In genomic region chr7:2507917-2508306, GRCh38 we compare ENCODE assay signal across 16 cellular contexts. TPM values are rescaled to one million over a fixed set of nuclear protein-coding genes. Genes with fewer than 3 reads are reported as not detected.
DNase-seq lines count a peak whose midpoint lies in the region; ATAC-seq, FAIRE-seq and TF ChIP-seq lines count a peak whose summit lies in the region.
"Had no signal": no experiment of that assay in that cellular context is flagged by ENCODE, and none has a peak within 500 bp of the region (broad histone marks: within the 10 kb centered on the region; RNA-seq: fewer than 3 reads in every experiment).

No MANE protein-coding gene starts in this region.

- WGBS in A549 (ENCODE audit: missing lambda C conversion rate): 90% methylated on average over 6 of the region's 6 CpGs

- H3K4me1 ChIP-seq in A549 (peaks cover 17% of the 10 kb centered on the region), DND-41 (ENCODE audit: insufficient read depth, low read length) (peaks cover 33% of the 10 kb centered on the region)

- no peaks in the 10 kb centered on the region for H3K27me3 ChIP-seq in DND-41 (ENCODE audit: insufficient read depth, low read length, poor library complexity)
- H3K27me3 ChIP-seq: BE2C had no signal

- peak overlapping the region; percentile 94 for H3K27ac Mint-ChIP-seq in activated naive CD8-positive, alpha-beta T cell treated with anti-CD3 and anti-CD28 coated beads, Interleukin-2, amount 10 ng/mL, durations not matched to agents 7 days and 5 days
- peak overlapping the region in 9 of 10 donors; percentile 96 to 99 (median 98) for H3K27ac Mint-ChIP-seq in naive thymus-derived CD8-positive, alpha-beta T cell

- H2AFZ ChIP-seq in DND-41 (ENCODE audit: low read depth, low read length): peak overlapping the region; percentile 56; the same call in 1 of the 2 replicates

- H3K4me3 Mint-ChIP-seq in activated naive CD8-positive, alpha-beta T cell treated with anti-CD3 and anti-CD28 coated beads, Interleukin-2, amount 10 ng/mL, durations not matched to agents 7 days and 5 days: peak overlapping the region; percentile 77
- peak overlapping the region; percentile 73 to 88 (median 82) for H3K4me3 Mint-ChIP-seq in naive thymus-derived CD8-positive, alpha-beta T cell

- TF ChIP-seq EP300 in A549 (IDR thresholded peaks at IDR 0.05): no peak

- H3K27me3 Mint-ChIP-seq in activated naive CD8-positive, alpha-beta T cell treated with anti-CD3 and anti-CD28 coated beads, Interleukin-2, amount 10 ng/mL, durations not matched to agents 7 days and 5 days: no peaks in the 10 kb centered on the region
- no peaks in the 10 kb centered on the region for H3K27me3 Mint-ChIP-seq in naive thymus-derived CD8-positive, alpha-beta T cell

- no peak for FAIRE-seq in A549 (lab: Jason Lieb, UNC)

- peaks cover 17% of the 10 kb centered on the region for H4K20me1 ChIP-seq in DND-41 (ENCODE audit: insufficient read depth, low read length)

- no peak for DNase-seq in A549 (ENCODE audit: low read depth in 1 of 2, low spot score in 1 of 2)
- no peak for DNase-seq in DND-41
- no peak for DNase-seq in activated naive CD8-positive, alpha-beta T cell treated with anti-CD3 and anti-CD28 coated beads, Interleukin-2, amount 10 ng/mL, durations not matched to agents 7 days and 5 days
- no peak for DNase-seq in naive thymus-derived CD8-positive, alpha-beta T cell
- no peak for DNase-seq in NCI-H2107 (lab: John Stamatoyannopoulos, UW)
- no peak for DNase-seq in coronary artery (ENCODE audit: low spot score)
- DNase-seq: BE2C, NCI-H1930 had no signal

- H3K9me3 Mint-ChIP-seq in activated naive CD8-positive, alpha-beta T cell treated with anti-CD3 and anti-CD28 coated beads, Interleukin-2, amount 10 ng/mL, durations not matched to agents 7 days and 5 days: no peaks in the 10 kb centered on the region
- no peaks in the 10 kb centered on the region for H3K9me3 Mint-ChIP-seq in naive thymus-derived CD8-positive, alpha-beta T cell

- CTCF ChIA-PET in A549 (lab: Yijun Ruan, JAX): no interaction called here

- TF ChIP-seq CTCF in A549 (IDR thresholded peaks at IDR 0.05): no peak
- TF ChIP-seq CTCF in DND-41 (IDR thresholded peaks at IDR 0.05; ENCODE audit: borderline replicate concordance, extremely low read depth, low read length, poor library complexity, severe bottlenecking): no peak
- TF ChIP-seq CTCF in coronary artery (IDR thresholded peaks at IDR 0.05): no peak

- H3K4me3 ChIP-seq in A549 (no peak overlapping the region), DND-41 (ENCODE audit: low read depth in 1 of 2, low read length in 2 of 2) (peak overlapping the region in 1 of 2 experiments; percentile 52; a peak in 2 of 4 replicates), coronary artery (no peak overlapping the region)
- H3K4me3 ChIP-seq: lung had no signal

- ATAC-seq in A549 (no peak), DND-41 (ENCODE audit: insufficient read depth, low read depth) (no peak), HG02571 (IDR thresholded peaks at IDR 0.05; ENCODE audit: unreplicated experiment) (no peak), GM18873 (IDR thresholded peaks at IDR 0.05; ENCODE audit: low FRiP score, unreplicated experiment) (no peak)
- no peak for ATAC-seq in activated naive CD8-positive, alpha-beta T cell treated with anti-CD3 and anti-CD28 coated beads, Interleukin-2, amount 10 ng/mL, durations not matched to agents 7 days and 5 days (ENCODE audit: low read depth)
- no peak for ATAC-seq in naive thymus-derived CD8-positive, alpha-beta T cell
- ATAC-seq: HCT116 had no signal

- no peaks in the 10 kb centered on the region for H3K36me3 Mint-ChIP-seq in activated naive CD8-positive, alpha-beta T cell treated with anti-CD3 and anti-CD28 coated beads, Interleukin-2, amount 10 ng/mL, durations not matched to agents 7 days and 5 days
- no peaks in the 10 kb centered on the region for H3K36me3 Mint-ChIP-seq in naive thymus-derived CD8-positive, alpha-beta T cell

- POLR2A ChIA-PET in A549 (lab: Yijun Ruan, JAX): no interaction called here
- POLR2A ChIA-PET in activated naive CD8-positive, alpha-beta T cell treated with anti-CD3 and anti-CD28 coated beads, Interleukin-2, amount 10 ng/mL, durations not matched to agents 7 days and 5 days (lab: Charles Lee): interaction anchor here (0.8 to 6.4 kb wide), 5 partner anchors 9 to 203 kb away, joined by 3 to 207 read pairs (median 4); partner anchors contain the start of gene LFNG
- POLR2A ChIA-PET in naive thymus-derived CD8-positive, alpha-beta T cell (lab: Charles Lee): interaction anchor here (0.7 to 22.8 kb wide), 11 partner anchors 8 to 132 kb away, joined by 3 to 821 read pairs (median 7); partner anchors contain the start of genes BRAT1, IQCE, LFNG and TTYH3

- no peak for TF ChIP-seq POLR2A in A549 (IDR thresholded peaks at IDR 0.05; ENCODE audit: low read length)

- peaks cover 33% of the 10 kb centered on the region for H3K4me1 Mint-ChIP-seq in activated naive CD8-positive, alpha-beta T cell treated with anti-CD3 and anti-CD28 coated beads, Interleukin-2, amount 10 ng/mL, durations not matched to agents 7 days and 5 days
- peaks cover 25 to 71% (median 61%) of the 10 kb centered on the region in 4 donors for H3K4me1 Mint-ChIP-seq in naive thymus-derived CD8-positive, alpha-beta T cell

- TF ChIP-seq RAD21 in A549 (conservative IDR thresholded peaks at IDR 0.05 in 1 of 2, IDR thresholded peaks at IDR 0.05 in 1 of 2): no peak

- H3K27ac ChIP-seq in A549 (no peak overlapping the region), DND-41 (ENCODE audit: low read length) (peak overlapping the region; percentile 71), coronary artery (peak overlapping the region in 1 of 2 donors; percentile 51)

- peak overlapping the region; percentile 37 for H3K9ac ChIP-seq in DND-41 (ENCODE audit: low read depth, low read length)

- H3K4me2 ChIP-seq in A549 (no peak overlapping the region), DND-41 (ENCODE audit: insufficient read depth, low read length) (peak overlapping the region; percentile 73)

- no peaks in the 10 kb centered on the region for H3K9me3 ChIP-seq in A549
- H3K9me3 ChIP-seq in DND-41 (ENCODE audit: insufficient read depth, low read length, severe bottlenecking): no peaks in the 10 kb centered on the region
- H3K9me3 ChIP-seq: BE2C had no signal

- no peaks in the 10 kb centered on the region for H3K36me3 ChIP-seq in DND-41 (ENCODE audit: insufficient read depth, low read length)
- H3K36me3 ChIP-seq: BE2C had no signal

- H3K79me2 ChIP-seq in DND-41 (ENCODE audit: insufficient read depth, low read length): no peaks in the 10 kb centered on the region

TF ChIP-seq in A549, 52 proteins besides CTCF, POLR2A, EP300 and RAD21 (continues in another document):
- peak; percentile 97 for TF ChIP-seq ZFP36 (IDR thresholded peaks at IDR 0.05; ENCODE audit: borderline replicate concordance, partially characterized antibody)
- no peak for TF ChIP-seq HEYL (CRISPR knock-in tag; IDR thresholded peaks at IDR 0.05)
- TF ChIP-seq EHF (CRISPR knock-in tag; IDR thresholded peaks at IDR 0.05): no peak
- TF ChIP-seq MAX (IDR thresholded peaks at IDR 0.05): no peak
- no peak for TF ChIP-seq NFE2L2 (conservative IDR thresholded peaks at IDR 0.05; ENCODE audit: low read length)

RNA-seq across cellular contexts. Expression of gene LFNG, which starts 11.7 kb away (rescaled TPM):
- polyA plus RNA-seq in A549 (2011; rRNA removed) (2.3 and 2.9 TPM in 2 replicates), A549 (2017; fragmentation: RNase III; extraction: RNeasy Plus Mini Kit Qiagen cat#74134 plus additional on column Dnase treatment) (5.8 to 7.3 TPM (median 6.3 TPM) in 3 replicates)
- polyA plus RNA-seq in A549 (2012; cell fraction: cytosol; rRNA removed): 4.7 and 6.4 TPM in 2 replicates
- 10.0 and 15.6 TPM in 2 replicates for polyA plus RNA-seq in A549 (2012; cell fraction: nucleus; rRNA removed)
- 2.7 and 3.0 TPM in 2 replicates for polyA minus RNA-seq in A549 (2011; rRNA and poly(A)+ RNA removed)
- total RNA-seq in activated naive CD8-positive, alpha-beta T cell treated with anti-CD3 and anti-CD28 coated beads, Interleukin-2, amount 10 ng/mL, durations not matched to agents 7 days and 5 days: 100 to 1,000 TPM; 115 to 121 TPM
- total RNA-seq in naive thymus-derived CD8-positive, alpha-beta T cell: 100 to 1,000 TPM; 151 to 153 TPM
- polyA plus RNA-seq in naive thymus-derived CD8-positive, alpha-beta T cell: 1 to 10 TPM in 2 of 3 donors, under 1 TPM in 1; 0.54 to 3.0 (median 1.6) TPM

RNA-seq across cellular contexts. Expression of gene GRIFIN, which starts 31.7 kb away (rescaled TPM):
- polyA plus RNA-seq in A549 (2011; rRNA removed) (not detected in 2 replicates), A549 (2017; fragmentation: RNase III; extraction: RNeasy Plus Mini Kit Qiagen cat#74134 plus additional on column Dnase treatment) (not detected in 3 replicates)
- not detected in 2 replicates for polyA plus RNA-seq in A549 (2012; cell fraction: cytosol; rRNA removed)
- not detected in 2 replicates for polyA plus RNA-seq in A549 (2012; cell fraction: nucleus; rRNA removed)
- not detected in 2 replicates for polyA minus RNA-seq in A549 (2011; rRNA and poly(A)+ RNA removed)
- total RNA-seq in activated naive CD8-positive, alpha-beta T cell treated with anti-CD3 and anti-CD28 coated beads, Interleukin-2, amount 10 ng/mL, durations not matched to agents 7 days and 5 days: not detected
- total RNA-seq in naive thymus-derived CD8-positive, alpha-beta T cell: not detected
- not detected for polyA plus RNA-seq in naive thymus-derived CD8-positive, alpha-beta T cell
- total RNA-seq: dermis blood vessel endothelial cell; lung; omental fat pad; subcutaneous adipose tissue; T-helper 1 cell treated with Interleukin-12 subunit alpha and Interleukin-12 subunit beta and Interleukin-4 antibody, amounts not matched to agents 30 ng/mL and 1 ng/mL, for 36 hours had no signal
- polyA plus RNA-seq: lung had no signal

RNA-seq across cellular contexts. Expression of gene BRAT1, which starts 47.4 kb away (rescaled TPM):
- 11.9 and 13.3 TPM in 2 replicates for polyA plus RNA-seq in A549 (2011; rRNA removed)
- 35.3 and 50.2 TPM in 2 replicates for polyA plus RNA-seq in A549 (2012; cell fraction: cytosol; rRNA removed)
- 140 and 205 TPM in 2 replicates for polyA plus RNA-seq in A549 (2012; cell fraction: nucleus; rRNA removed)
- polyA plus RNA-seq in A549 (2017; fragmentation: RNase III; extraction: RNeasy Plus Mini Kit Qiagen cat#74134 plus additional on column Dnase treatment): 22.6 to 25.6 TPM (median 24.4 TPM) in 3 replicates
- 12.4 and 13.3 TPM in 2 replicates for polyA minus RNA-seq in A549 (2011; rRNA and poly(A)+ RNA removed)
- total RNA-seq in activated naive CD8-positive, alpha-beta T cell treated with anti-CD3 and anti-CD28 coated beads, Interleukin-2, amount 10 ng/mL, durations not matched to agents 7 days and 5 days: 10 to 100 TPM; 33.5 to 40.1 TPM
- total RNA-seq in naive thymus-derived CD8-positive, alpha-beta T cell: 10 to 100 TPM; 32.2 to 32.4 TPM
- polyA plus RNA-seq in naive thymus-derived CD8-positive, alpha-beta T cell: 10 to 100 TPM; 21.0 to 43.6 (median 25.4) TPM

RNA-seq across cellular contexts. Expression of gene IQCE, which starts 50.9 kb away (rescaled TPM):
- polyA plus RNA-seq in A549 (2011; rRNA removed) (10.1 and 10.6 TPM in 2 replicates), A549 (2017; fragmentation: RNase III; extraction: RNeasy Plus Mini Kit Qiagen cat#74134 plus additional on column Dnase treatment) (11.3 to 13.0 TPM (median 12.8 TPM) in 3 replicates)
- polyA plus RNA-seq in A549 (2012; cell fraction: cytosol; rRNA removed): 8.9 and 9.3 TPM in 2 replicates
- polyA plus RNA-seq in A549 (2012; cell fraction: nucleus; rRNA removed): 16.7 and 18.2 TPM in 2 replicates
- 10.6 and 13.3 TPM in 2 replicates for polyA minus RNA-seq in A549 (2011; rRNA and poly(A)+ RNA removed)
- 10 to 100 TPM in 1 of 2 experiments, 1 to 10 TPM in 1; 8.3 to 10.0 TPM for total RNA-seq in activated naive CD8-positive, alpha-beta T cell treated with anti-CD3 and anti-CD28 coated beads, Interleukin-2, amount 10 ng/mL, durations not matched to agents 7 days and 5 days
- total RNA-seq in naive thymus-derived CD8-positive, alpha-beta T cell: 1 to 10 TPM; 6.6 to 8.9 TPM
- polyA plus RNA-seq in naive thymus-derived CD8-positive, alpha-beta T cell: 1 to 10 TPM in 2 of 3 donors, under 1 TPM in 1; 0.77 to 2.2 (median 2.0) TPM
